Comparison of ENCODE assay signal across 8 cellular contexts in the genomic region with DNA sequence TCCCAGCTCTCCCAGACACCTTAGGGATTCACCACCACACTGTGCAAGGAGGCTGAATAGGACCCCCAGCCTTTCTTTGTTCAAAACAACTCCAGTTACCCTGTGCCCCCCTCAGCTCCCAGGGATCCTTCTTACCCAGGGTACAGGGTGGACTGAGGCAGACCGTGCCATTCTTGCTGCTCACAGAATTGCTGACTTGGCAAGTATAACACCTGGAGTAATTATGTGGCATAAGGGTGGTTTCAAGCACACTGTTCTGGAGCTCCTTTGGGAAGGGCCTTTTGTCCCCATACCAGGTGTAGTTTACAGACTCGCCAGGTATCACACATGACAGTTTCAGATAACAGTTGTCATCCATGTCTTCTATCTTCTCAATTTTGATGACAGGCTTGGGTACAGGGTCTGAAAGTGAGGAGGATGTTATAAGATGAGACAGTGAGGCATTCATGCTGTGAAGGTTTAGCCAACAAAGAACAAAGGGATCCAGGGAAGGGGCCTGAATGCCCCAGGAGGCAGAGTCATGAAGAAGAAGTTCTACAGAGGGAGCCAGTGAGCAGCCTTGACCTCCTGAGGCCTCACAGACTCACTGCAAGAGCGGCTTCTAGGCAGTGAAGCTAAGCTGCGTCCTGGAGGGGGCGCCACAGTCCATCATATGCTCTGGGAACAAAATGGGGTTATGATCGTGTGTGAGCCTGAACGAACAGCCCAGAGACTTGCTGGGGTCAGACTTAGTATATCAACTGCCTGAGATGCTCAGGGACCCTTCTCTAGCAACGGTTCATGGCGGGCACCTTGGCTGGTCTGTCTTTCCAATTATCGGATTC. TPM values are rescaled to one million over a fixed set of nuclear protein-coding genes. Genes with fewer than 3 reads are reported as not detected.
DNase-seq lines count a peak whose midpoint lies in the region; ATAC-seq, FAIRE-seq and TF ChIP-seq lines count a peak whose summit lies in the region.

No MANE protein-coding gene starts in this region.

- H2AFZ ChIP-seq in GM12878 (ENCODE audit: control insufficient read depth, low read depth, low read length): no peak overlapping the region

- H4K20me1 ChIP-seq in GM12878 (ENCODE audit: control insufficient read depth, insufficient read depth): peaks cover 3% of the 10 kb centered on the region

- TF ChIP-seq POLR2A in GM12878 (IDR thresholded peaks at IDR 0.05; ENCODE audit: low read depth, low read length): peak; percentile 61; the same call in 1 of the 2 replicates

- H3K4me3 Mint-ChIP-seq in CD4-positive, alpha-beta T cell: peak overlapping the region; percentile 2

- TF ChIP-seq CTCF in CD4-positive, alpha-beta T cell (IDR thresholded peaks at IDR 0.05): peak; percentile 82
- TF ChIP-seq CTCF in GM12878 (IDR thresholded peaks at IDR 0.05 in 2 of 3, conservative IDR thresholded peaks at IDR 0.05 in 1 of 3; ENCODE audit: control insufficient read depth in 2 of 3, extremely low read depth in 1 of 3, insufficient read depth in 1 of 3, low read depth in 3 of 3, low read length in 3 of 3): peak; percentile 85 to 97 (median 95); a peak in 5 of 6 replicates

- peak; percentile 83 to 91 (median 86) for DNase-seq in CD4-positive, alpha-beta T cell
- DNase-seq in MG63 (peak; percentile 53), GM12878 (ENCODE audit: low read depth, low spot score) (no peak), left colon (peak; percentile 63 to 89)
- peak; percentile 56 for DNase-seq in stimulated activated CD8-positive, alpha-beta memory T cell treated with anti-CD3 and anti-CD28 coated beads, Interleukin-12 subunit alpha, Interleukin-12 subunit beta, amount 100 ng/mL, for 4 hours (ENCODE audit: low read depth)

- SMC1A ChIA-PET in GM12878 (lab: Charles Lee; ENCODE audit: uncharacterized antibody, unreplicated experiment): interaction anchor here (0.6 to 7.6 kb wide), 16 partner anchors 9 to 271 kb away, joined by 3 to 79 read pairs (median 4); a partner anchor contains a TSS

- no peaks in the 10 kb centered on the region for H3K9me3 ChIP-seq in CD4-positive, alpha-beta T cell (ENCODE audit: control insufficient read depth, low read length)
- no peaks in the 10 kb centered on the region for H3K9me3 ChIP-seq in MG63
- no peaks in the 10 kb centered on the region for H3K9me3 ChIP-seq in GM12878 (replicated peaks; ENCODE audit: control insufficient read depth, insufficient read depth, low read length)

- ATAC-seq in CD4-positive, alpha-beta T cell (ENCODE audit: poor library complexity): peak; percentile 93
- peak; percentile 46 for ATAC-seq in GM19467 (IDR thresholded peaks at IDR 0.05; ENCODE audit: unreplicated experiment)
- ATAC-seq in GM12878: peak; percentile 89
- peak; percentile 95 for ATAC-seq in left colon
- ATAC-seq in GM18511 (IDR thresholded peaks at IDR 0.05; ENCODE audit: unreplicated experiment): no peak

- in situ Hi-C loops in GM12878 (cut with MboI): loop anchor here (5.0 kb wide), 2 partner anchors 86 to 271 kb away; a partner anchor contains a TSS

- H3K36me3 Mint-ChIP-seq in CD4-positive, alpha-beta T cell (ENCODE audit: low read depth): peaks cover 95% of the 10 kb centered on the region

- no peak overlapping the region for H3K4me2 ChIP-seq in GM12878 (ENCODE audit: control insufficient read depth, insufficient read depth)

- no peaks in the 10 kb centered on the region for H3K27me3 ChIP-seq in CD4-positive, alpha-beta T cell (ENCODE audit: control insufficient read depth, insufficient read depth, low read length)
- H3K27me3 ChIP-seq in MG63: no peaks in the 10 kb centered on the region
- no peaks in the 10 kb centered on the region for H3K27me3 ChIP-seq in GM12878 (replicated peaks in 1 of 2; ENCODE audit: control insufficient read depth in 2 of 2, insufficient read depth in 2 of 2, low read length in 1 of 2)

- H3K27me3 Mint-ChIP-seq in CD4-positive, alpha-beta T cell: no peaks in the 10 kb centered on the region

- no peaks in the 10 kb centered on the region for H3K9me3 Mint-ChIP-seq in CD4-positive, alpha-beta T cell

- TF ChIP-seq EP300 in GM12878 (IDR thresholded peaks at IDR 0.05; ENCODE audit: borderline replicate concordance in 1 of 2, control insufficient read depth in 1 of 2, low read depth in 2 of 2, low read length in 2 of 2): no peak

- H3K27ac ChIP-seq in CD4-positive, alpha-beta T cell (ENCODE audit: low read depth, low read length): peak overlapping the region; percentile 43
- peak overlapping the region; percentile 14; the same call in 1 of the 2 replicates for H3K27ac ChIP-seq in GM12878 (ENCODE audit: control insufficient read depth, insufficient read depth)

- no peaks in the 10 kb centered on the region for H3K36me3 ChIP-seq in MG63
- H3K36me3 ChIP-seq in GM12878 (ENCODE audit: control insufficient read depth in 2 of 2, insufficient read depth in 2 of 2, low read length in 1 of 2): peaks cover 54 to 76% of the 10 kb centered on the region in 2 experiments

- 62% methylated on average over 10 of the region's 10 CpGs for WGBS in GM12878 (ENCODE audit: insufficient coverage, insufficient replicate concordance, low lambda C conversion rate, missing lambda C conversion rate)

- H3K9ac ChIP-seq in GM12878 (ENCODE audit: control insufficient read depth, insufficient read depth, low read length): no peak overlapping the region

- H3K4me3 ChIP-seq in MG63 (no peak overlapping the region), GM12878 (no peak overlapping the region)

- POLR2A ChIA-PET in CD4-positive, alpha-beta T cell (lab: Charles Lee): interaction anchor here (0.6 to 6.2 kb wide), 11 partner anchors 9 to 154 kb away, joined by 3 to 49 read pairs (median 4); a partner anchor contains a TSS
- POLR2A ChIA-PET in GM12878 (lab: Charles Lee): interaction anchor here (0.5 to 1.7 kb wide), 7 partner anchors 9 to 87 kb away, joined by 3 to 9 read pairs (median 3); a partner anchor contains a TSS

- TF ChIP-seq RAD21 in GM12878 (IDR thresholded peaks at IDR 0.05; ENCODE audit: insufficient read depth, low read depth, low read length): peak; percentile 91

- CTCF ChIA-PET in CD4-positive, alpha-beta T cell (lab: Charles Lee): interaction anchor here (0.7 to 5.2 kb wide), 34 partner anchors 9 to 309 kb away, joined by 3 to 56 read pairs (median 4); a partner anchor contains a TSS
- CTCF ChIA-PET in GM12878 (lab: Yijun Ruan, JAX): interaction anchor here (0.5 to 9.8 kb wide), 27 partner anchors 9 to 316 kb away, joined by 3 to 95 read pairs (median 6); a partner anchor contains a TSS

- H3K4me1 Mint-ChIP-seq in CD4-positive, alpha-beta T cell (ENCODE audit: low read depth): peaks cover 52% of the 10 kb centered on the region

- RAD21 ChIA-PET in GM12878 (lab: Charles Lee; ENCODE audit: unreplicated experiment): interaction anchor here (0.9 to 3.4 kb wide), 17 partner anchors 9 to 311 kb away, joined by 3 to 28 read pairs (median 5); a partner anchor contains a TSS

- FAIRE-seq in TTC549 (lab: Jason Lieb, UNC) (peak; percentile 82), GM12878 (lab: Jason Lieb, UNC) (no peak)

- peaks cover 38% of the 10 kb centered on the region for H3K4me1 ChIP-seq in GM12878 (ENCODE audit: control insufficient read depth, insufficient read depth, low read length)

- intact Hi-C loops in CD4-positive, alpha-beta T cell (cut with DNase I, micrococcal nuclease): loop anchor here (1.0 to 5.0 kb wide), 9 partner anchors 31 to 270 kb away; no protein-coding TSS in a partner anchor
- intact Hi-C loops in GM12878 (cut with micrococcal nuclease; ENCODE audit: unreplicated experiment) (loop anchor here (1.0 kb wide), 2 partner anchors 45 to 87 kb away; no protein-coding TSS in a partner anchor), left colon (cut with DNase I, micrococcal nuclease) (no loop called here)

- BruUV-seq in GM12878 (replicated peaks; lab: Mats Ljungman, UMichigan): TSS peak; percentile 5

- H3K27ac Mint-ChIP-seq in CD4-positive, alpha-beta T cell: peak overlapping the region; percentile 80

- peaks cover 43% of the 10 kb centered on the region for H3K79me2 ChIP-seq in GM12878 (ENCODE audit: control insufficient read depth, insufficient read depth, low read length)

RNA-seq across cellular contexts. Expression of a gene that starts 30.3 kb away (rescaled TPM):
- 100 to 1,000 TPM; 387 to 395 TPM for total RNA-seq in CD4-positive, alpha-beta T cell
- total RNA-seq in MG63 (2014; rRNA removed; shearing (Covaris generic); ENCODE audit: low replicate concordance): not detected in 2 replicates
- total RNA-seq in GM12878 (2013; cell fraction: nucleolus; rRNA removed): 550 and 565 TPM in 2 replicates
- total RNA-seq in GM12878 (2014; rRNA removed) (415 and 499 TPM in 2 replicates), GM12878 (2014; rRNA removed; fragmentation: Illumina TruSeq; extraction: Trizol) (445 and 463 TPM in 2 replicates), GM12878 (2021) (311 and 323 TPM in 2 replicates), left colon (1 to 10 TPM; 2.2 to 7.4 TPM)
- 1,141 TPM for polyA plus RNA-seq in GM12878 (2011; ENCODE audit: low read depth)
- polyA plus RNA-seq in GM12878 (2011; rRNA removed) (1,315 and 1,412 TPM in 2 replicates), GM12878 (2014; fragmentation: Illumina TruSeq; extraction: Trizol) (487 and 663 TPM in 2 replicates), GM12878 (2014; fragmentation: Nextera tagmentation; extraction: Ambion mirVana) (100 to 1,000 TPM; 667 to 776 TPM), GM12878 (2014; rRNA removed) (335 and 411 TPM in 2 replicates), GM12878 (2016; fragmentation: Nextera tagmentation; extraction: Ambion mirVana) (100 to 1,000 TPM; 302 to 328 TPM)
- polyA plus RNA-seq in GM12878 (2011; cell fraction: cytosol; rRNA removed): 831 and 1,170 TPM in 2 replicates
- polyA plus RNA-seq in GM12878 (2011; cell fraction: nucleus; rRNA removed): 317 and 485 TPM in 2 replicates
- polyA plus RNA-seq in GM12878 (2012): 688 and 1,150 TPM in 2 replicates
- 654 and 682 TPM in 2 replicates for polyA minus RNA-seq in GM12878 (2011; rRNA and poly(A)+ RNA removed)
- polyA minus RNA-seq in GM12878 (2011; cell fraction: cytosol; rRNA and poly(A)+ RNA removed): 176 and 177 TPM in 2 replicates
- polyA minus RNA-seq in GM12878 (2011; cell fraction: nucleus; rRNA and poly(A)+ RNA removed): 79.5 and 82.9 TPM in 2 replicates

RNA-seq across cellular contexts. Expression of a gene that starts 34.4 kb away (rescaled TPM):
- total RNA-seq in CD4-positive, alpha-beta T cell: 10 to 100 TPM; 39.4 to 39.8 TPM
- total RNA-seq in MG63 (2014; rRNA removed; shearing (Covaris generic); ENCODE audit: low replicate concordance): not detected in 2 replicates
- 1,111 and 1,167 TPM in 2 replicates for total RNA-seq in GM12878 (2013; cell fraction: nucleolus; rRNA removed)
- total RNA-seq in GM12878 (2014; rRNA removed): 121 and 136 TPM in 2 replicates
- total RNA-seq in GM12878 (2014; rRNA removed; fragmentation: Illumina TruSeq; extraction: Trizol): 134 and 145 TPM in 2 replicates
- total RNA-seq in GM12878 (2021): 125 and 140 TPM in 2 replicates
- polyA plus RNA-seq in GM12878 (2011; ENCODE audit: low read depth): 41.2 TPM
- polyA plus RNA-seq in GM12878 (2011; rRNA removed): 260 and 289 TPM in 2 replicates
- polyA plus RNA-seq in GM12878 (2011; cell fraction: cytosol; rRNA removed): 194 and 205 TPM in 2 replicates
- 385 and 567 TPM in 2 replicates for polyA plus RNA-seq in GM12878 (2011; cell fraction: nucleus; rRNA removed)
- polyA plus RNA-seq in GM12878 (2012): 73.7 and 121 TPM in 2 replicates
- polyA plus RNA-seq in GM12878 (2014; fragmentation: Illumina TruSeq; extraction: Trizol): 134 and 155 TPM in 2 replicates
- polyA plus RNA-seq in GM12878 (2014; fragmentation: Nextera tagmentation; extraction: Ambion mirVana): 100 to 1,000 TPM; 128 to 145 TPM
- 154 and 204 TPM in 2 replicates for polyA plus RNA-seq in GM12878 (2014; rRNA removed)
- 10 to 100 TPM; 87.3 to 89.7 TPM for polyA plus RNA-seq in GM12878 (2016; fragmentation: Nextera tagmentation; extraction: Ambion mirVana)
- 378 and 409 TPM in 2 replicates for polyA minus RNA-seq in GM12878 (2011; rRNA and poly(A)+ RNA removed)
- 105 and 108 TPM in 2 replicates for polyA minus RNA-seq in GM12878 (2011; cell fraction: cytosol; rRNA and poly(A)+ RNA removed)
- polyA minus RNA-seq in GM12878 (2011; cell fraction: nucleus; rRNA and poly(A)+ RNA removed): 309 and 389 TPM in 2 replicates
- 1 to 10 TPM in 1 of 2 donors, under 1 TPM in 1; 0.92 to 2.0 TPM for total RNA-seq in left colon

RNA-seq across cellular contexts. Expression of a gene that starts 57.8 kb away (rescaled TPM):
- total RNA-seq in CD4-positive, alpha-beta T cell: under 1 TPM; 0.69 to 0.78 TPM
- total RNA-seq in MG63 (2014; rRNA removed; shearing (Covaris generic); ENCODE audit: low replicate concordance): not detected in 2 replicates
- 340 and 341 TPM in 2 replicates for total RNA-seq in GM12878 (2013; cell fraction: nucleolus; rRNA removed)
- 74.4 and 76.2 TPM in 2 replicates for total RNA-seq in GM12878 (2014; rRNA removed)
- 81.5 and 88.1 TPM in 2 replicates for total RNA-seq in GM12878 (2014; rRNA removed; fragmentation: Illumina TruSeq; extraction: Trizol)
- total RNA-seq in GM12878 (2021): 124 and 133 TPM in 2 replicates
- 147 TPM for polyA plus RNA-seq in GM12878 (2011; ENCODE audit: low read depth)
- 275 and 284 TPM in 2 replicates for polyA plus RNA-seq in GM12878 (2011; rRNA removed)
- polyA plus RNA-seq in GM12878 (2011; cell fraction: cytosol; rRNA removed): 168 and 176 TPM in 2 replicates
- 116 and 168 TPM in 2 replicates for polyA plus RNA-seq in GM12878 (2011; cell fraction: nucleus; rRNA removed)
- 182 and 235 TPM in 2 replicates for polyA plus RNA-seq in GM12878 (2012)
- 182 and 208 TPM in 2 replicates for polyA plus RNA-seq in GM12878 (2014; fragmentation: Illumina TruSeq; extraction: Trizol)
- 10 to 100 TPM; 66.6 to 83.4 TPM for polyA plus RNA-seq in GM12878 (2014; fragmentation: Nextera tagmentation; extraction: Ambion mirVana)
- polyA plus RNA-seq in GM12878 (2014; rRNA removed): 118 and 125 TPM in 2 replicates
- 100 to 1,000 TPM; 102 to 114 TPM for polyA plus RNA-seq in GM12878 (2016; fragmentation: Nextera tagmentation; extraction: Ambion mirVana)
- polyA minus RNA-seq in GM12878 (2011; rRNA and poly(A)+ RNA removed): 184 and 200 TPM in 2 replicates
- 46.2 and 51.3 TPM in 2 replicates for polyA minus RNA-seq in GM12878 (2011; cell fraction: cytosol; rRNA and poly(A)+ RNA removed)
- 108 and 125 TPM in 2 replicates for polyA minus RNA-seq in GM12878 (2011; cell fraction: nucleus; rRNA and poly(A)+ RNA removed)
- 10 to 100 TPM in 1 of 2 donors, 1 to 10 TPM in 1; 2.2 to 12.9 TPM for total RNA-seq in left colon

Comparison
In these comparisons a context has a peak if more than half of its experiments do, and no peak if none do; other contexts are left out.
1. RNA of a gene that starts 30.3 kb away (total RNA-seq): 311 to 565 TPM in GM12878 and 387 to 395 TPM in CD4-positive, alpha-beta T cell; 2.2 to 7.4 TPM in left colon and not detected in MG63; every median in the first group is over 10 times any median in the second.
2. RNA of a gene that starts 34.4 kb away (total RNA-seq): 121 to 1,167 TPM in GM12878 and 39.4 to 39.8 TPM in CD4-positive, alpha-beta T cell; 0.92 to 2.0 TPM in left colon and not detected in MG63; every median in the first group is over 10 times any median in the second.
3. RNA of a gene that starts 57.8 kb away (total RNA-seq): 74.4 to 341 TPM in GM12878; 2.2 to 12.9 TPM in left colon, 0.69 to 0.78 TPM in CD4-positive, alpha-beta T cell and not detected in MG63; every median in the first group is over 4 times any median in the second.
4. intact Hi-C loops: an anchor here in CD4-positive, alpha-beta T cell (1.0 to 5.0 kb wide) and GM12878 (1.0 kb wide); none called in left colon.